In genomic region chr7:123769371-123769770, GRCh38 we compare ENCODE assay signal across 12 cellular contexts. TPM values are rescaled to one million over a fixed set of nuclear protein-coding genes. Genes with fewer than 3 reads are reported as not detected.
DNase-seq lines count a peak whose midpoint lies in the region; ATAC-seq and TF ChIP-seq lines count a peak whose summit lies in the region.
"Had no signal": no experiment of that assay in that cellular context is flagged by ENCODE, and none has a peak within 500 bp of the region (broad histone marks: within the 10 kb centered on the region; RNA-seq: fewer than 3 reads in every experiment).

No MANE protein-coding gene starts in this region.

- no peak overlapping the region for H3K4me3 Mint-ChIP-seq in activated CD8-positive, alpha-beta memory T cell treated with anti-CD3 and anti-CD28 coated beads, Interleukin-2, amount 10 ng/mL, durations not matched to agents 7 days and 5 days
- no peak overlapping the region for H3K4me3 Mint-ChIP-seq in CD8-positive, alpha-beta T cell

- CTCF ChIA-PET in activated CD8-positive, alpha-beta memory T cell treated with anti-CD3 and anti-CD28 coated beads, Interleukin-2, amount 10 ng/mL, durations not matched to agents 7 days and 5 days (lab: Charles Lee), result no interaction called here
- CTCF ChIA-PET in CD8-positive, alpha-beta T cell (lab: Charles Lee), result no interaction called here

- no peak overlapping the region for H3K27ac ChIP-seq in SJSA1
- H3K27ac ChIP-seq in gastroesophageal sphincter, result no peak overlapping the region
- peak overlapping the region in 1 of 3 donors; percentile 6 for H3K27ac ChIP-seq in thyroid gland
- no peak overlapping the region for H3K27ac ChIP-seq in CD8-positive, alpha-beta T cell (ENCODE audit: low read depth, low read length)

- H3K36me3 ChIP-seq in SJSA1, result no peaks in the 10 kb centered on the region
- no peaks in the 10 kb centered on the region for H3K36me3 ChIP-seq in gastroesophageal sphincter
- H3K36me3 ChIP-seq in thyroid gland, result no peaks in the 10 kb centered on the region
- H3K36me3 ChIP-seq in CD8-positive, alpha-beta T cell (ENCODE audit: insufficient read depth, low read length), result no peaks in the 10 kb centered on the region

- peaks cover 4% of the 10 kb centered on the region for H3K36me3 Mint-ChIP-seq in activated CD8-positive, alpha-beta memory T cell treated with anti-CD3 and anti-CD28 coated beads, Interleukin-2, amount 10 ng/mL, durations not matched to agents 7 days and 5 days
- no peaks in the 10 kb centered on the region for H3K36me3 Mint-ChIP-seq in CD8-positive, alpha-beta T cell

- TF ChIP-seq CTCF in gastroesophageal sphincter (IDR thresholded peaks at IDR 0.05), result no peak
- TF ChIP-seq CTCF in thyroid gland (IDR thresholded peaks at IDR 0.05), result no peak
- TF ChIP-seq CTCF in CD8-positive, alpha-beta T cell (IDR thresholded peaks at IDR 0.05), result no peak

- TF ChIP-seq POLR2A in gastroesophageal sphincter (IDR thresholded peaks at IDR 0.05), result no peak
- no peak for TF ChIP-seq POLR2A in thyroid gland (IDR thresholded peaks at IDR 0.05)

- POLR2A ChIA-PET in CD8-positive, alpha-beta T cell (lab: Charles Lee), result interaction anchor here (0.7 kb wide), 1 partner anchor 336 kb away, joined by 3 read pairs; no protein-coding TSS in a partner anchor

- H3K4me1 Mint-ChIP-seq in activated CD8-positive, alpha-beta memory T cell treated with anti-CD3 and anti-CD28 coated beads, Interleukin-2, amount 10 ng/mL, durations not matched to agents 7 days and 5 days, result peaks cover 19% of the 10 kb centered on the region
- peaks cover 2% of the 10 kb centered on the region for H3K4me1 Mint-ChIP-seq in CD8-positive, alpha-beta T cell (ENCODE audit: low read depth)
- H3K4me1 Mint-ChIP-seq: naive B cell had no signal

- no peak for TF ChIP-seq EP300 in gastroesophageal sphincter (IDR thresholded peaks at IDR 0.05)

- peaks cover 5% of the 10 kb centered on the region; the same call in 1 of the 2 replicates for H3K27me3 ChIP-seq in SJSA1 (replicated peaks)
- H3K27me3 ChIP-seq in gastroesophageal sphincter, result no peaks in the 10 kb centered on the region
- no peaks in the 10 kb centered on the region for H3K27me3 ChIP-seq in thyroid gland
- H3K27me3 ChIP-seq in CD8-positive, alpha-beta T cell (ENCODE audit: insufficient read depth, low read length), result no peaks in the 10 kb centered on the region

- no peaks in the 10 kb centered on the region for H3K9me3 Mint-ChIP-seq in activated CD8-positive, alpha-beta memory T cell treated with anti-CD3 and anti-CD28 coated beads, Interleukin-2, amount 10 ng/mL, durations not matched to agents 7 days and 5 days (ENCODE audit: low read depth)
- H3K9me3 Mint-ChIP-seq in CD8-positive, alpha-beta T cell, result no peaks in the 10 kb centered on the region

- H3K27me3 Mint-ChIP-seq in activated CD8-positive, alpha-beta memory T cell treated with anti-CD3 and anti-CD28 coated beads, Interleukin-2, amount 10 ng/mL, durations not matched to agents 7 days and 5 days, result peaks cover 5% of the 10 kb centered on the region
- H3K27me3 Mint-ChIP-seq in CD8-positive, alpha-beta T cell (ENCODE audit: low read depth), result peaks cover 9% of the 10 kb centered on the region

- H3K4me1 ChIP-seq in SJSA1 (replicated peaks) (peaks cover 9% of the 10 kb centered on the region), gastroesophageal sphincter (no peaks in the 10 kb centered on the region), thyroid gland (peaks cover 0 to 7% of the 10 kb centered on the region in 2 donors)
- no peaks in the 10 kb centered on the region for H3K4me1 ChIP-seq in CD8-positive, alpha-beta T cell (ENCODE audit: insufficient read depth, low read length)

- H3K9me3 ChIP-seq in SJSA1 (replicated peaks) (no peaks in the 10 kb centered on the region), gastroesophageal sphincter (no peaks in the 10 kb centered on the region), thyroid gland (no peaks in the 10 kb centered on the region)
- no peaks in the 10 kb centered on the region for H3K9me3 ChIP-seq in CD8-positive, alpha-beta T cell (ENCODE audit: low read length)

- H3K4me3 ChIP-seq in SJSA1 (no peak overlapping the region), gastroesophageal sphincter (no peak overlapping the region), thyroid gland (replicated peaks in 1 of 3) (no peak overlapping the region)
- no peak overlapping the region for H3K4me3 ChIP-seq in CD8-positive, alpha-beta T cell (ENCODE audit: low read depth, low read length)

- peak overlapping the region; percentile 34 for H3K27ac Mint-ChIP-seq in activated CD8-positive, alpha-beta memory T cell treated with anti-CD3 and anti-CD28 coated beads, Interleukin-2, amount 10 ng/mL, durations not matched to agents 7 days and 5 days
- no peak overlapping the region for H3K27ac Mint-ChIP-seq in CD8-positive, alpha-beta T cell
- H3K27ac Mint-ChIP-seq: naive B cell had no signal

- DNase-seq in activated CD8-positive, alpha-beta memory T cell treated with anti-CD3 and anti-CD28 coated beads, Interleukin-2, amount 10 ng/mL, durations not matched to agents 7 days and 5 days, result no peak
- no peak for DNase-seq in activated CD8-positive, alpha-beta memory T cell treated with anti-CD3 and anti-CD28 coated beads for 24 hours
- peak; percentile 37 to 62 for DNase-seq in SJSA1 (ENCODE audit: low read depth in 1 of 2, low spot score in 2 of 2)
- DNase-seq in thyroid gland, result peak; percentile 33 to 54
- DNase-seq in NOMO-1 treated with DMSO at 0.1 percent for 48 hours (lab: John Stamatoyannopoulos, UW; ENCODE audit: unreplicated experiment), result no peak
- no peak for DNase-seq in CD8-positive, alpha-beta T cell
- DNase-seq: activated CD8-positive, alpha-beta memory T cell treated with anti-CD3 and anti-CD28 coated beads, Interleukin-2, amount 50 U/mL, for 48 hours; effector memory CD4-positive, alpha-beta T cell; MM.1S; naive B cell had no signal

- intact Hi-C loops in thyroid gland (cut with DNase I), result no loop called here
- intact Hi-C loops in CD8-positive, alpha-beta T cell (cut with DNase I, micrococcal nuclease), result no loop called here

- no peak for ATAC-seq in activated CD8-positive, alpha-beta memory T cell treated with anti-CD3 and anti-CD28 coated beads, Interleukin-2, amount 10 ng/mL, durations not matched to agents 7 days and 5 days
- ATAC-seq in gastroesophageal sphincter (peak; percentile 36), HG03280 (IDR thresholded peaks at IDR 0.05; ENCODE audit: unreplicated experiment) (no peak)
- no peak for ATAC-seq in CD8-positive, alpha-beta T cell

- WGBS in gastroesophageal sphincter (ENCODE audit: low coverage in 1 of 2), 2 donors, result 47% methylated on average over 2 of the region's 3 CpGs; no CpG with 5 or more reads in 1 of the 2 donors
- WGBS in thyroid gland, 2 donors, result 48 to 56% methylated on average over 3 of the region's 3 CpGs

RNA-seq across cellular contexts. Expression of gene WASL, which starts 20.6 kb away (rescaled TPM):
- total RNA-seq in activated CD8-positive, alpha-beta memory T cell treated with anti-CD3 and anti-CD28 coated beads, Interleukin-2, amount 10 ng/mL, durations not matched to agents 7 days and 5 days, result 1 to 10 TPM; 7.6 to 7.8 TPM
- 6.4 and 10.7 TPM in 2 replicates for total RNA-seq in SJSA1 (2014; rRNA removed; shearing (Covaris generic))
- total RNA-seq in gastroesophageal sphincter, result 10 to 100 TPM; 42.5 to 55.9 (median 47.9) TPM
- total RNA-seq in thyroid gland, result 10 to 100 TPM; 48.1 to 61.6 (median 55.4) TPM
- 1 to 10 TPM; 9.4 to 9.9 TPM for total RNA-seq in CD8-positive, alpha-beta T cell

Comparison
In these comparisons a context has a peak if more than half of its experiments do, and no peak if none do; other contexts are left out.
1. DNase-seq: peak in SJSA1 (2 of 2) and thyroid gland (2 of 2); none in activated CD8-positive, alpha-beta memory T cell treated with anti-CD3 and anti-CD28 coated beads, Interleukin-2, amount 10 ng/mL, durations not matched to agents 7 days and 5 days (single experiment), activated CD8-positive, alpha-beta memory T cell treated with anti-CD3 and anti-CD28 coated beads for 24 hours (single experiment), NOMO-1 treated with DMSO at 0.1 percent for 48 hours (single experiment) and CD8-positive, alpha-beta T cell (0 of 7).